28 cellular contexts compared by ENCODE assay signal in the genomic region with DNA sequence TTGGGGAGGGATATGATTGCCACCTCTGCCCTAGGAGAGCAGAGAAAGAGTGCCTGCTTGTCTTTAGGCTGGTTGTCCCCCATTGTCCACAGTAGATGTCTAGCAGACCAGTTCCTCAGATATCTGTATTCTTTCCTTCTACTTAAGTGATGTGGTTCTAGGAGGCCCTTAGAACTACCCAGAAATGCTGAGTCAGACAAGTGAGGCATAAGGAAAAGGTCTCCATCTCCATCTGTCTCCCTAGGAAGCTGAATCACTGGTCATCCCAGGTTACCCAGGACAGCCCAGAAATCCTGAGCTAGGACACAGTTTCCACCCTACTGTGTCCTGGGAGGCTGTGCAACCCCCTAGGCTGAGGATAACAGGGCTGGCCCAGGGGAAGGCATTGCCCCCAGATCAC.
"Had no signal": no experiment of that assay in that cellular context is flagged by ENCODE, and none has a peak within 500 bp of the region (broad histone marks: within the 10 kb centered on the region; RNA-seq: fewer than 3 reads in every experiment).

No MANE protein-coding gene starts in this region.

- H3K4me3 Mint-ChIP-seq: activated CD4-positive, alpha-beta memory T cell treated with anti-CD3 and anti-CD28 coated beads for 36 hours; activated CD4-positive, alpha-beta T cell treated with anti-CD3 and anti-CD28 coated beads, Interleukin-2, amount 10 ng/mL, durations not matched to agents 24 days and 14 days; activated naive CD4-positive, alpha-beta T cell treated with anti-CD3 and anti-CD28 coated beads, Interleukin-2, amount 10 ng/mL, durations not matched to agents 7 days and 5 days; activated T-helper 1 cell treated with anti-CD3 and anti-CD28 coated beads, Interleukin-12 subunit alpha, Interleukin-12 subunit beta, Interleukin-2, Interleukin-4 antibody, amounts not matched to agents 30 ng/mL and 10 ng/mL and 1 ng/mL, durations not matched to agents 14 hours and 24 hours and 36 hours; central memory CD8-positive, alpha-beta T cell; dendritic cell treated with granulocyte-macrophage colony-stimulating factor and Interleukin-4, amounts not matched to agents 40 ng/mL and 50 ng/mL, for 4 days; T-helper 17 cell; type B pancreatic cell had no signal

- H3K4me1 Mint-ChIP-seq: activated CD4-positive, alpha-beta T cell treated with anti-CD3 and anti-CD28 coated beads, Interleukin-2, amount 10 ng/mL, durations not matched to agents 24 days and 14 days; activated naive CD4-positive, alpha-beta T cell treated with anti-CD3 and anti-CD28 coated beads, Interleukin-2, amount 10 ng/mL, durations not matched to agents 7 days and 5 days; central memory CD8-positive, alpha-beta T cell; T-helper 17 cell had no signal

- H3K4me1 ChIP-seq: esophagus squamous epithelium, gastroesophageal sphincter, pancreas, psoas muscle, uterus had no signal

- H3K79me2 ChIP-seq: hepatocyte had no signal

- ATAC-seq: gastroesophageal sphincter, left cardiac atrium, left ventricle myocardium superior, pancreas, psoas muscle, right cardiac atrium, T-helper 17 cell had no signal

- H3K27ac Mint-ChIP-seq: activated CD4-positive, alpha-beta memory T cell treated with anti-CD3 and anti-CD28 coated beads for 36 hours; activated CD4-positive, alpha-beta T cell treated with anti-CD3 and anti-CD28 coated beads, Interleukin-2, amount 10 ng/mL, durations not matched to agents 24 days and 14 days; activated naive CD4-positive, alpha-beta T cell treated with anti-CD3 and anti-CD28 coated beads, Interleukin-2, amount 10 ng/mL, durations not matched to agents 7 days and 5 days; activated T-helper 1 cell treated with anti-CD3 and anti-CD28 coated beads, Interleukin-12 subunit alpha, Interleukin-12 subunit beta, Interleukin-2, Interleukin-4 antibody, amounts not matched to agents 30 ng/mL and 10 ng/mL and 1 ng/mL, durations not matched to agents 14 hours and 24 hours and 36 hours; dendritic cell treated with granulocyte-macrophage colony-stimulating factor and Interleukin-4, amounts not matched to agents 40 ng/mL and 50 ng/mL, for 4 days; T-helper 17 cell; type B pancreatic cell had no signal

- H3K4me2 ChIP-seq: hepatocyte had no signal

- H3K36me3 Mint-ChIP-seq: activated CD4-positive, alpha-beta memory T cell treated with anti-CD3 and anti-CD28 coated beads for 36 hours; activated naive CD4-positive, alpha-beta T cell treated with anti-CD3 and anti-CD28 coated beads, Interleukin-2, amount 10 ng/mL, durations not matched to agents 7 days and 5 days; type B pancreatic cell had no signal

- H3K9me3 Mint-ChIP-seq: activated CD4-positive, alpha-beta memory T cell treated with anti-CD3 and anti-CD28 coated beads for 36 hours; activated CD4-positive, alpha-beta T cell treated with anti-CD3 and anti-CD28 coated beads, Interleukin-2, amount 10 ng/mL, durations not matched to agents 24 days and 14 days; activated naive CD4-positive, alpha-beta T cell treated with anti-CD3 and anti-CD28 coated beads, Interleukin-2, amount 10 ng/mL, durations not matched to agents 7 days and 5 days; central memory CD8-positive, alpha-beta T cell had no signal

- H3K27me3 ChIP-seq: esophagus squamous epithelium, gastroesophageal sphincter, hepatocyte, pancreas, uterus had no signal

- DNase-seq: activated CD4-positive, alpha-beta memory T cell treated with anti-CD3 and anti-CD28 coated beads for 36 hours; activated CD4-positive, alpha-beta T cell treated with anti-CD3 and anti-CD28 coated beads, Interleukin-2, amount 10 ng/mL, durations not matched to agents 24 days and 14 days; activated CD4-positive, CD25-positive, alpha-beta regulatory T cell treated with anti-CD3 and anti-CD28 coated beads, Interleukin-2, amount 50 U/mL, for 72 hours; activated CD8-positive, alpha-beta memory T cell treated with anti-CD3 and anti-CD28 coated beads, Interleukin-2, amount 50 U/mL, for 4 hours; activated effector memory CD4-positive, alpha-beta T cell treated with anti-CD3 and anti-CD28 coated beads, Interleukin-2, amount 50 U/mL, for 16 hours; activated naive CD4-positive, alpha-beta T cell treated with anti-CD3 and anti-CD28 coated beads, Interleukin-2, amount 10 ng/mL, durations not matched to agents 7 days and 5 days; activated T-cell treated with anti-CD3 and anti-CD28 coated beads, Interleukin-2, amount 50 U/mL, for 1 hour; amygdala; effector CD4-positive, alpha-beta T cell; esophagus squamous epithelium; islet precursor cell; left cardiac atrium; left ventricle myocardium superior; pancreas; psoas muscle; right cardiac atrium; stimulated activated CD4-positive, alpha-beta T cell treated with anti-CD3 and anti-CD28 coated beads, Interleukin-2, amount 100 ng/mL, for 48 hours; stimulated activated naive CD4-positive, alpha-beta T cell treated with Interleukin-2 at 50 U/mL for 16 hours; T-helper 17 cell; uterus had no signal

- H3K4me3 ChIP-seq: esophagus squamous epithelium, gastroesophageal sphincter, hepatocyte, pancreas, psoas muscle, thoracic aorta, uterus had no signal

- FAIRE-seq: pancreas had no signal

- H3K36me3 ChIP-seq: esophagus squamous epithelium, gastroesophageal sphincter, pancreas, thoracic aorta, uterus had no signal

- H3K27me3 Mint-ChIP-seq: activated CD4-positive, alpha-beta memory T cell treated with anti-CD3 and anti-CD28 coated beads for 36 hours; activated CD4-positive, alpha-beta T cell treated with anti-CD3 and anti-CD28 coated beads, Interleukin-2, amount 10 ng/mL, durations not matched to agents 24 days and 14 days; activated naive CD4-positive, alpha-beta T cell treated with anti-CD3 and anti-CD28 coated beads, Interleukin-2, amount 10 ng/mL, durations not matched to agents 7 days and 5 days; central memory CD8-positive, alpha-beta T cell; T-helper 17 cell had no signal

- H2AFZ ChIP-seq: hepatocyte had no signal

- H3K9me3 ChIP-seq: esophagus squamous epithelium, gastroesophageal sphincter, pancreas, psoas muscle, thoracic aorta, uterus had no signal

- H3K27ac ChIP-seq: epithelial cell of prostate, esophagus squamous epithelium, gastroesophageal sphincter, hepatocyte, pancreas, psoas muscle, thoracic aorta, uterus had no signal
